12 cellular contexts compared by ENCODE assay signal in the genomic region with DNA sequence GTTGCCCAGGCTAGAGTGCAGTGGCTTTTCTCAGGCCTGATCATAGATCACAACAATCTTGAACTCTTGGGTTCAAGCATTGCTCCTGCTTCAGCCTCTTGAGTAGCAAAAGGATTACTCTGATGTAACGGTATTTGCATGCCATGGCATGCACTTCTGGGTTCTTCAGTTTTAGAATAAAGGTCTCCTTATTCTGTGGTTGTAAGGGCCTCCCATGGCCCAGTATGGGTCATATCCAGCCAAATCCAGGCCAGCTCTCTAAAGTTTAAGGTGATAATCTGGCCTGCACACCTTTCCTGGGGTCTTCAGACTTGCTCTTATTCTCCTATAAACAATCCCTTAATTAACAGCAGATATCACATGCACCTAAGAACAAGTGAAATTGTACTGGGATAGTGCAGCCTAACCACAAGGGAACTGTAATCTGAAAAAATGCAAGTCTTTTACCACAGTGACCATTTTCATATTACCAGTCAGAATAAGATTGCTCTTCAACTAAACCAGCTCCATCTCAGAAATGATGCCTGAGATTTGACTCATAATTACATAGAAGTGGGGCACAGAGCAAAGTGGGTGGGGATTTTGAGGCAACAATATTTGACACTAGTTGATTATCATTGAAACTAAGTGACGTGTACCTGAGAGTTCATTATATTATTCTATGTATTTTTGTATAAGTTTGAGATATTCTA. TPM values are rescaled to one million over a fixed set of nuclear protein-coding genes. Genes with fewer than 3 reads are reported as not detected.
A peak's percentile ranks its signal among the peaks of the same experiment; 100 is the strongest.
DNase-seq lines count a peak whose midpoint lies in the region; ATAC-seq and TF ChIP-seq lines count a peak whose summit lies in the region.
"Had no signal": no experiment of that assay in that cellular context is flagged by ENCODE, and none has a peak within 500 bp of the region (broad histone marks: within the 10 kb centered on the region; RNA-seq: fewer than 3 reads in every experiment).

No MANE protein-coding gene starts in this region.

- no peak for DNase-seq in activated CD4-positive, CD25-positive, alpha-beta regulatory T cell treated with anti-CD3 and anti-CD28 coated beads, Interleukin-2, amount 50 U/mL, for 72 hours
- DNase-seq in fibroblast of mammary gland (ENCODE audit: low read depth) (peak; percentile 28), islet precursor cell (no peak), HK-2 (ENCODE audit: unreplicated experiment) (no peak), thyroid gland (no peak)
- DNase-seq: NCI-H2081 treated with DMSO at 0.1 percent for 48 hours had no signal

- 76 to 85% methylated on average over 2 of the region's 2 CpGs for whole genome bisulfite sequencing in thyroid gland, 2 donors

- ATAC-seq in activated CD4-positive, CD25-positive, alpha-beta regulatory T cell treated with anti-CD3 and anti-CD28 coated beads, Interleukin-2, amount 50 U/mL, for 24 hours = peak; percentile 70 to 84
- ATAC-seq in GM21381 (IDR thresholded peaks at IDR 0.05; ENCODE audit: unreplicated experiment) (peak; percentile 82), HG03103 (IDR thresholded peaks at IDR 0.05; ENCODE audit: low read depth, unreplicated experiment) (peak; percentile 72)
- ATAC-seq: HepG2 had no signal

- no peak for TF ChIP-seq POLR2A in thyroid gland (IDR thresholded peaks at IDR 0.05)

- H3K9me3 ChIP-seq in thyroid gland = no peaks in the 10 kb centered on the region

- no peaks in the 10 kb centered on the region for H3K36me3 ChIP-seq in thyroid gland

- no peak for TF ChIP-seq CTCF in fibroblast of mammary gland (conservative IDR thresholded peaks at IDR 0.05; ENCODE audit: control insufficient read depth, insufficient read depth, low read depth, low read length)
- TF ChIP-seq CTCF in thyroid gland (IDR thresholded peaks at IDR 0.05) = no peak

- intact Hi-C loops in thyroid gland (cut with DNase I) = no loop called here

- H3K27me3 ChIP-seq in thyroid gland = no peaks in the 10 kb centered on the region

- no peak overlapping the region for H3K27ac ChIP-seq in thyroid gland
- H3K27ac ChIP-seq: 22Rv1, VCaP had no signal

- no peaks in the 10 kb centered on the region for H3K4me1 ChIP-seq in thyroid gland

- no peak overlapping the region for H3K4me3 ChIP-seq in fibroblast of mammary gland (ENCODE audit: control insufficient read depth, low read depth, low read length)
- H3K4me3 ChIP-seq in thyroid gland (replicated peaks in 1 of 3) = no peak overlapping the region

RNA-seq across cellular contexts. Expression of gene COMMD2, which starts 25.4 kb away (rescaled TPM):
- total RNA-seq in thyroid gland = 10 to 100 TPM; 36.4 to 56.5 (median 45.6) TPM
